33 cellular contexts compared by ENCODE assay signal in the genomic region with DNA sequence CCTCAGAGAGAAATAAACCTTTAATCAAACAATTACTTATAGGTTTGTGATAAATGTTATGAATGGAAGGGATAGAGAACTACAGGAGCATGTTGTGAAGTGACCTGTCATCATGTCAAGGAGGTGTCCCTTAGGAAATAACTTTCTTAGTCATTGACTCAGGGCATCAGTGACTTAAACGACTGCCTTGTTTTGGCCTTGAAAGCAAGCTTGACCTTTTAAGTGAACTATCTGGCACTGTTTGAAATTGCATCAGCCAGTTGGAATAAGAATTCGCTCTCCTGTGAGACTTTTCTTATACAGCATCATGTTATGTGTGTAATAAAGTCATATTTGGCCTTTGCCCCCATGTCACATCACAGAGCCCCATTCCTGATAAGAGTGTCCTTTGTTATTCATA. TPM values are rescaled to one million over a fixed set of nuclear protein-coding genes. Genes with fewer than 3 reads are reported as not detected.
DNase-seq lines count a peak whose midpoint lies in the region; ATAC-seq, FAIRE-seq and TF ChIP-seq lines count a peak whose summit lies in the region.
"Had no signal": no experiment of that assay in that cellular context is flagged by ENCODE, and none has a peak within 500 bp of the region (broad histone marks: within the 10 kb centered on the region; RNA-seq: fewer than 3 reads in every experiment).

No MANE protein-coding gene starts in this region.

- H3K27me3 ChIP-seq in tibial artery, result no peaks in the 10 kb centered on the region
- H3K27me3 ChIP-seq: hepatocyte, ovary, SJCRH30, upper lobe of left lung had no signal

- H3K9me3 Mint-ChIP-seq in activated CD4-positive, alpha-beta memory T cell treated with anti-CD3 and anti-CD28 coated beads for 36 hours, result peaks cover 5% of the 10 kb centered on the region
- peaks cover 14% of the 10 kb centered on the region for H3K9me3 Mint-ChIP-seq in activated CD4-positive, alpha-beta memory T cell treated with anti-CD3 and anti-CD28 coated beads, Interleukin-2, amount 10 ng/mL, durations not matched to agents 7 days and 5 days
- H3K9me3 Mint-ChIP-seq in activated T-helper 1 cell treated with anti-CD3 and anti-CD28 coated beads, Interleukin-12 subunit alpha, Interleukin-12 subunit beta, Interleukin-2, Interleukin-4 antibody, amounts not matched to agents 30 ng/mL and 10 ng/mL and 1 ng/mL, durations not matched to agents 14 hours and 24 hours and 36 hours, result peaks cover 13% of the 10 kb centered on the region
- no peaks in the 10 kb centered on the region for H3K9me3 Mint-ChIP-seq in stimulated activated naive CD8-positive, alpha-beta T cell treated with anti-CD3 and anti-CD28 coated beads, Interleukin-15, Interleukin-2, amounts not matched to agents 100 ng/mL and 50 ng/mL, for 24 hours
- H3K9me3 Mint-ChIP-seq in chondrocyte (ENCODE audit: low read depth), result no peaks in the 10 kb centered on the region

- H3K4me1 Mint-ChIP-seq in activated CD4-positive, alpha-beta memory T cell treated with anti-CD3 and anti-CD28 coated beads for 36 hours (ENCODE audit: low read depth), result peaks cover 65% of the 10 kb centered on the region
- H3K4me1 Mint-ChIP-seq in activated CD4-positive, alpha-beta memory T cell treated with anti-CD3 and anti-CD28 coated beads, Interleukin-2, amount 10 ng/mL, durations not matched to agents 7 days and 5 days, result peaks cover 31% of the 10 kb centered on the region
- peaks cover 75% of the 10 kb centered on the region for H3K4me1 Mint-ChIP-seq in activated T-helper 1 cell treated with anti-CD3 and anti-CD28 coated beads, Interleukin-12 subunit alpha, Interleukin-12 subunit beta, Interleukin-2, Interleukin-4 antibody, amounts not matched to agents 30 ng/mL and 10 ng/mL and 1 ng/mL, durations not matched to agents 14 hours and 24 hours and 36 hours (ENCODE audit: low read depth)
- peaks cover 73% of the 10 kb centered on the region for H3K4me1 Mint-ChIP-seq in stimulated activated naive CD8-positive, alpha-beta T cell treated with anti-CD3 and anti-CD28 coated beads, Interleukin-15, Interleukin-2, amounts not matched to agents 100 ng/mL and 50 ng/mL, for 24 hours (ENCODE audit: low read depth)
- no peaks in the 10 kb centered on the region for H3K4me1 Mint-ChIP-seq in chondrocyte (ENCODE audit: low read depth)

- H3K36me3 ChIP-seq in tibial artery, result no peaks in the 10 kb centered on the region
- H3K36me3 ChIP-seq: ovary, SJCRH30, upper lobe of left lung had no signal

- H3K27ac Mint-ChIP-seq in activated CD4-positive, alpha-beta memory T cell treated with anti-CD3 and anti-CD28 coated beads for 36 hours, result peak overlapping the region; percentile 2
- H3K27ac Mint-ChIP-seq in activated CD4-positive, alpha-beta memory T cell treated with anti-CD3 and anti-CD28 coated beads, Interleukin-2, amount 10 ng/mL, durations not matched to agents 7 days and 5 days, result no peak overlapping the region
- H3K27ac Mint-ChIP-seq in activated T-helper 1 cell treated with anti-CD3 and anti-CD28 coated beads, Interleukin-12 subunit alpha, Interleukin-12 subunit beta, Interleukin-2, Interleukin-4 antibody, amounts not matched to agents 30 ng/mL and 10 ng/mL and 1 ng/mL, durations not matched to agents 14 hours and 24 hours and 36 hours, result peak overlapping the region; percentile 2
- H3K27ac Mint-ChIP-seq in stimulated activated naive CD8-positive, alpha-beta T cell treated with anti-CD3 and anti-CD28 coated beads, Interleukin-15, Interleukin-2, amounts not matched to agents 100 ng/mL and 50 ng/mL, for 24 hours, result peak overlapping the region; percentile 77
- H3K27ac Mint-ChIP-seq in chondrocyte (ENCODE audit: unreplicated experiment), result no peak overlapping the region
- H3K27ac Mint-ChIP-seq: nephron had no signal

- no peak for DNase-seq in activated CD4-positive, alpha-beta memory T cell treated with anti-CD3 and anti-CD28 coated beads for 36 hours
- no peak for DNase-seq in activated CD4-positive, alpha-beta memory T cell treated with anti-CD3 and anti-CD28 coated beads, Interleukin-2, amount 10 ng/mL, durations not matched to agents 7 days and 5 days
- DNase-seq in activated T-helper 1 cell treated with anti-CD3 and anti-CD28 coated beads, Interleukin-12 subunit alpha, Interleukin-12 subunit beta, Interleukin-2, Interleukin-4 antibody, amounts not matched to agents 30 ng/mL and 10 ng/mL and 1 ng/mL, durations not matched to agents 14 hours and 24 hours and 36 hours (ENCODE audit: low spot score), result no peak
- no peak for DNase-seq in left ventricle myocardium superior
- no peak for DNase-seq in chondrocyte (ENCODE audit: low spot score)
- no peak for DNase-seq in GM19239 (ENCODE audit: insufficient read length, low spot score)
- no peak for DNase-seq in tibial artery
- DNase-seq: activated naive CD4-positive, alpha-beta T cell treated with anti-CD3 and anti-CD28 coated beads, Interleukin-2, amount 50 U/mL, for 16 hours; aorta; Calu3; DMS79 treated with DMSO at 0.1 percent for 48 hours; effector CD8-positive, alpha-beta T cell; GF-D8; HCEC 1CT; kidney glomerular epithelial cell; mucosa of descending colon; NCI-H1436 treated with DMSO at 0.1 percent for 48 hours; NCI-H345; NCI-H774; ovary; retina; SJCRH30; stimulated activated CD4-positive, alpha-beta T cell treated with anti-CD3 and anti-CD28 coated beads, Interleukin-1b, Interleukin-23, amount 100 ng/mL, for 48 hours; SW 1271; upper lobe of left lung had no signal

- FAIRE-seq in GM19239 (lab: Jason Lieb, UNC), result no peak
- FAIRE-seq: bronchial epithelial cell, colon, RCC 7860 had no signal

- no peaks in the 10 kb centered on the region for H3K4me1 ChIP-seq in tibial artery
- H3K4me1 ChIP-seq: SJCRH30 had no signal

- no peak overlapping the region for H3K4me3 Mint-ChIP-seq in activated CD4-positive, alpha-beta memory T cell treated with anti-CD3 and anti-CD28 coated beads for 36 hours
- no peak overlapping the region for H3K4me3 Mint-ChIP-seq in activated CD4-positive, alpha-beta memory T cell treated with anti-CD3 and anti-CD28 coated beads, Interleukin-2, amount 10 ng/mL, durations not matched to agents 7 days and 5 days
- H3K4me3 Mint-ChIP-seq in activated T-helper 1 cell treated with anti-CD3 and anti-CD28 coated beads, Interleukin-12 subunit alpha, Interleukin-12 subunit beta, Interleukin-2, Interleukin-4 antibody, amounts not matched to agents 30 ng/mL and 10 ng/mL and 1 ng/mL, durations not matched to agents 14 hours and 24 hours and 36 hours, result no peak overlapping the region
- H3K4me3 Mint-ChIP-seq in stimulated activated naive CD8-positive, alpha-beta T cell treated with anti-CD3 and anti-CD28 coated beads, Interleukin-15, Interleukin-2, amounts not matched to agents 100 ng/mL and 50 ng/mL, for 24 hours, result no peak overlapping the region
- H3K4me3 Mint-ChIP-seq in chondrocyte (ENCODE audit: unreplicated experiment), result no peak overlapping the region
- H3K4me3 Mint-ChIP-seq: nephron had no signal

- no peak overlapping the region for H3K4me3 ChIP-seq in tibial artery
- H3K4me3 ChIP-seq: hepatocyte, lung, mucosa of descending colon, ovary, SJCRH30, upper lobe of left lung had no signal

- TF ChIP-seq CTCF in chondrocyte (IDR thresholded peaks at IDR 0.05) (no peak), tibial artery (IDR thresholded peaks at IDR 0.05) (no peak)

- intact Hi-C loops in activated CD4-positive, alpha-beta memory T cell treated with anti-CD3 and anti-CD28 coated beads for 36 hours (cut with micrococcal nuclease), result no loop called here
- intact Hi-C loops in activated T-helper 1 cell treated with anti-CD3 and anti-CD28 coated beads, Interleukin-12 subunit alpha, Interleukin-12 subunit beta, Interleukin-2, Interleukin-4 antibody, amounts not matched to agents 30 ng/mL and 10 ng/mL and 1 ng/mL, durations not matched to agents 14 hours and 24 hours and 36 hours (cut with micrococcal nuclease), result loop anchor here (5.0 kb wide), 1 partner anchor 33 kb away; a partner anchor contains a TSS
- intact Hi-C loops in left ventricle myocardium superior (cut with micrococcal nuclease), result no loop called here
- intact Hi-C loops in tibial artery (cut with DNase I; ENCODE audit: low total_unique reads), result no loop called here

- no peaks in the 10 kb centered on the region for H3K9me3 ChIP-seq in tibial artery
- H3K9me3 ChIP-seq: mucosa of descending colon, ovary, SJCRH30, upper lobe of left lung had no signal

- peak; percentile 45 for ATAC-seq in left ventricle myocardium superior
- ATAC-seq: mucosa of descending colon had no signal

- H3K27me3 Mint-ChIP-seq in activated CD4-positive, alpha-beta memory T cell treated with anti-CD3 and anti-CD28 coated beads for 36 hours, result no peaks in the 10 kb centered on the region
- no peaks in the 10 kb centered on the region for H3K27me3 Mint-ChIP-seq in activated CD4-positive, alpha-beta memory T cell treated with anti-CD3 and anti-CD28 coated beads, Interleukin-2, amount 10 ng/mL, durations not matched to agents 7 days and 5 days
- H3K27me3 Mint-ChIP-seq in activated T-helper 1 cell treated with anti-CD3 and anti-CD28 coated beads, Interleukin-12 subunit alpha, Interleukin-12 subunit beta, Interleukin-2, Interleukin-4 antibody, amounts not matched to agents 30 ng/mL and 10 ng/mL and 1 ng/mL, durations not matched to agents 14 hours and 24 hours and 36 hours (ENCODE audit: insufficient read depth), result no peaks in the 10 kb centered on the region
- H3K27me3 Mint-ChIP-seq in stimulated activated naive CD8-positive, alpha-beta T cell treated with anti-CD3 and anti-CD28 coated beads, Interleukin-15, Interleukin-2, amounts not matched to agents 100 ng/mL and 50 ng/mL, for 24 hours, result no peaks in the 10 kb centered on the region
- no peaks in the 10 kb centered on the region for H3K27me3 Mint-ChIP-seq in chondrocyte (ENCODE audit: low read depth)

- POLR2A ChIA-PET in activated CD4-positive, alpha-beta memory T cell treated with anti-CD3 and anti-CD28 coated beads for 36 hours (lab: Charles Lee), result no interaction called here
- POLR2A ChIA-PET in activated CD4-positive, alpha-beta memory T cell treated with anti-CD3 and anti-CD28 coated beads, Interleukin-2, amount 10 ng/mL, durations not matched to agents 7 days and 5 days (lab: Charles Lee), result interaction anchor here (1.0 kb wide), 1 partner anchor 25 kb away, joined by 3 read pairs; no protein-coding TSS in a partner anchor

- CTCF ChIA-PET in activated CD4-positive, alpha-beta memory T cell treated with anti-CD3 and anti-CD28 coated beads for 36 hours (lab: Charles Lee), result no interaction called here
- CTCF ChIA-PET in activated CD4-positive, alpha-beta memory T cell treated with anti-CD3 and anti-CD28 coated beads, Interleukin-2, amount 10 ng/mL, durations not matched to agents 7 days and 5 days (lab: Charles Lee), result interaction anchor here (1.2 kb wide), 1 partner anchor 9 kb away, joined by 4 read pairs; no protein-coding TSS in a partner anchor

- H3K27ac ChIP-seq in tibial artery, result no peak overlapping the region
- H3K27ac ChIP-seq: C4-2B, hepatocyte, ovary, SJCRH30, upper lobe of left lung had no signal

- H3K36me3 Mint-ChIP-seq in activated CD4-positive, alpha-beta memory T cell treated with anti-CD3 and anti-CD28 coated beads for 36 hours, result peaks cover 68% of the 10 kb centered on the region
- H3K36me3 Mint-ChIP-seq in activated CD4-positive, alpha-beta memory T cell treated with anti-CD3 and anti-CD28 coated beads, Interleukin-2, amount 10 ng/mL, durations not matched to agents 7 days and 5 days (ENCODE audit: low read depth), result peaks cover 71% of the 10 kb centered on the region
- peaks cover 81% of the 10 kb centered on the region for H3K36me3 Mint-ChIP-seq in activated T-helper 1 cell treated with anti-CD3 and anti-CD28 coated beads, Interleukin-12 subunit alpha, Interleukin-12 subunit beta, Interleukin-2, Interleukin-4 antibody, amounts not matched to agents 30 ng/mL and 10 ng/mL and 1 ng/mL, durations not matched to agents 14 hours and 24 hours and 36 hours (ENCODE audit: low read depth)
- H3K36me3 Mint-ChIP-seq in stimulated activated naive CD8-positive, alpha-beta T cell treated with anti-CD3 and anti-CD28 coated beads, Interleukin-15, Interleukin-2, amounts not matched to agents 100 ng/mL and 50 ng/mL, for 24 hours (ENCODE audit: low read depth), result peaks cover 90% of the 10 kb centered on the region
- no peaks in the 10 kb centered on the region for H3K36me3 Mint-ChIP-seq in chondrocyte (ENCODE audit: low read depth)

RNA-seq across cellular contexts. Expression of a gene that starts 30.9 kb away (rescaled TPM):
- 10 to 100 TPM; 41.1 to 42.1 TPM for total RNA-seq in activated CD4-positive, alpha-beta memory T cell treated with anti-CD3 and anti-CD28 coated beads for 36 hours
- total RNA-seq in activated CD4-positive, alpha-beta memory T cell treated with anti-CD3 and anti-CD28 coated beads, Interleukin-2, amount 10 ng/mL, durations not matched to agents 7 days and 5 days, result 10 to 100 TPM; 21.3 to 21.7 TPM
- total RNA-seq in activated T-helper 1 cell treated with anti-CD3 and anti-CD28 coated beads, Interleukin-12 subunit alpha, Interleukin-12 subunit beta, Interleukin-2, Interleukin-4 antibody, amounts not matched to agents 30 ng/mL and 10 ng/mL and 1 ng/mL, durations not matched to agents 14 hours and 24 hours and 36 hours, result 62.3 and 69.9 TPM in 2 replicates
- total RNA-seq in left ventricle myocardium superior (2.5 TPM), chondrocyte (1.2 to 3.2 TPM (median 1.5 TPM) in 3 replicates)

Comparison
In these comparisons a context has a peak if more than half of its experiments do, and no peak if none do; other contexts are left out.
1. H3K27ac Mint-ChIP-seq: peak in activated CD4-positive, alpha-beta memory T cell treated with anti-CD3 and anti-CD28 coated beads for 36 hours (single experiment), activated T-helper 1 cell treated with anti-CD3 and anti-CD28 coated beads, Interleukin-12 subunit alpha, Interleukin-12 subunit beta, Interleukin-2, Interleukin-4 antibody, amounts not matched to agents 30 ng/mL and 10 ng/mL and 1 ng/mL, durations not matched to agents 14 hours and 24 hours and 36 hours (single experiment) and stimulated activated naive CD8-positive, alpha-beta T cell treated with anti-CD3 and anti-CD28 coated beads, Interleukin-15, Interleukin-2, amounts not matched to agents 100 ng/mL and 50 ng/mL, for 24 hours (single experiment); none in activated CD4-positive, alpha-beta memory T cell treated with anti-CD3 and anti-CD28 coated beads, Interleukin-2, amount 10 ng/mL, durations not matched to agents 7 days and 5 days (single experiment) and chondrocyte (single experiment).